In the genomic region with DNA sequence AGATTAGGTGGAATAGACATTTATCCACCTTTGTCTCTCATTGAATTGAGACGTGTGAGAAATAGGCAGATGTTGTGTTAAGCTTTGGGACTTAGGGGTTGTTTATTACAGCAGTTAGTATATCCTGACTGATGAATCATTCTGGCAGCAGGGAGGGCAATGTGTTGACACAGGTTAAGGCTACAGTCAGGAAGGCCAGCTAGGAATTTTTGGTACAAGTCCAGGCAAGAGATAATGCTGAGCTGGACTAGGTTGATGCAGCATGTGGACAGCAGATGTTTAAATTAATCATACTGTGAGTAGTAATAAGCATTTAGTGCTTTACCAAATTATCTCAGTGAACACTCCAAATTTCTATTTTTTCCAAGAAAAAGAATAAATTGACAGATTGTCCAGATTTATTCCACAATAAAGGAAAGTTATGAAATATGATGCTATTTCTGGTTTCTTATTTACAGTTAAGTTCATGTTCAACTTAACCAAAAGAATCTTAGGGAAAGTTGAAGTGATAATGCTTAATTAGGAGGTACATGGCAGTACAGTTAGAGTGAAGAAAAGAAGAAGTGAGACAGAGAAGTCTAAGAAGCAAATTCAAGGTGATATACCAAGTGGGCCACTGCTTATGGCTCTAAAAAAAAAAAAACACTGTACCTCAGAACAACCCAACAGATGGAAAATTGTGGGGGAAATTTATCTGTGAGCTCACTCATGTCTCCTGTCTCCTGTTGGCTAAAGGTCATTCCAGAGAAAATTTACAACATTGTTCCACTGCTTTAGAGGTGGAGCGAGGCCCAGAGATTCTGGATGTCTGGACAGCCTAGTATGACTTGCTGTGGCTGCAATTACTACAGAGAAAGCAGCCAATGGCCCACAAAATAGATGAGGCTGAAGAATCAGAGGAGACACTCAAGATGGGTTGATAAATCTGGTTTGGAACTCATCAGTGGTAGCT, we compare ENCODE assay signal across 11 cellular contexts.
DNase-seq lines count a peak whose midpoint lies in the region; ATAC-seq and TF ChIP-seq lines count a peak whose summit lies in the region.
"Had no signal": no experiment of that assay in that cellular context is flagged by ENCODE, and none has a peak within 500 bp of the region (broad histone marks: within the 10 kb centered on the region; RNA-seq: fewer than 3 reads in every experiment).

No MANE protein-coding gene starts in this region.

- H3K4me3 ChIP-seq in epithelial cell of esophagus (ENCODE audit: low read length): no peak overlapping the region

- peak; percentile 91 for ATAC-seq in omental fat pad (ENCODE audit: low FRiP score)

- TF ChIP-seq CTCF in epithelial cell of esophagus (IDR thresholded peaks at IDR 0.05; ENCODE audit: insufficient read depth, low read depth, low read length, missing control alignments) (no peak), omental fat pad (IDR thresholded peaks at IDR 0.05) (no peak)

- peak; percentile 50 for DNase-seq in ELR (ENCODE audit: low read depth)
- peak; percentile 36 for DNase-seq in NCI-H524 treated with DMSO at 0.1 percent for 48 hours (lab: John Stamatoyannopoulos, UW)
- peak; percentile 98 for DNase-seq in epithelial cell of esophagus (ENCODE audit: low read depth)
- no peak for DNase-seq in omental fat pad (ENCODE audit: low spot score)
- no peak for DNase-seq in dedifferentiated amniotic fluid mesenchymal stem cell (ENCODE audit: extremely low spot score)
- no peak for DNase-seq in activated CD4-positive, alpha-beta T cell treated with anti-CD3 and anti-CD28 coated beads for 4 hours
- no peak for DNase-seq in activated gamma-delta T cell treated with Interleukin-2 at 50 U/mL for 16 hours
- DNase-seq in germinal center (ENCODE audit: low spot score): no peak
- DNase-seq: activated CD8-positive, alpha-beta memory T cell treated with anti-CD3 and anti-CD28 coated beads, Interleukin-2, amount 50 U/mL, for 48 hours; COR-L47; NCI-H2171 had no signal

Comparison
In these comparisons a context has a peak if more than half of its experiments do, and no peak if none do; other contexts are left out.
1. DNase-seq: peak in ELR (single experiment), NCI-H524 treated with DMSO at 0.1 percent for 48 hours (single experiment) and epithelial cell of esophagus (single experiment); none in omental fat pad (single experiment), dedifferentiated amniotic fluid mesenchymal stem cell (single experiment), activated CD4-positive, alpha-beta T cell treated with anti-CD3 and anti-CD28 coated beads for 4 hours (0 of 2), activated gamma-delta T cell treated with Interleukin-2 at 50 U/mL for 16 hours (single experiment) and germinal center (single experiment).